Comparison of ENCODE assay signal across 8 cellular contexts in the genomic region with DNA sequence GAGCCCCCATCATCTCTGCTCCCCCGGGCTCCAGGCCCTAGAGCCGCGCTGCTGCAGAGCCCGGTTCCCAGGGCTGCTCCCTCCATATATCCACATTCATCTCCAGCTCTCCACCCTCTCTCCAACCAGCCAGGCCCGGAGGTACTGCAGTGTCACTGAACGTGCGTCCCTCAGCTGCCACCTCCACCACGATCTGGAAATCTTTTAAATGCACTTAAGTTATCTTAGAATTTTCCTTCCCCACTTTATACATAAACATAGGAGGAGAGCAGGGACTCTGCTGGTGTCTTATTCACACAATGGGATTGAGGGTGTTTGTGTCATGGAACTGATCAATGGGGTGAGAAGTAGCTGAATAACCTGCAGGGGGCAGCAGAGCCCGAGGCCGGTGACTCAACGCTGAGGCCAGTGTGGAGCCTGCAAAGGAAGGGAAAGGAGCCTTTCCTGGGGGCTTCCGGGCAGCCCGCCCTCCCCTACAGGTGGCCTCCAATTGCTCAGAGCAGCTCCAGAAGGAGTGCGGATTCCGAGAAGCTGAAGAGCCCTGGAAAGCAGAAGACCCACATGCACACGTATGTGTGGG. TPM values are rescaled to one million over a fixed set of nuclear protein-coding genes. Genes with fewer than 3 reads are reported as not detected.
DNase-seq lines count a peak whose midpoint lies in the region; ATAC-seq and TF ChIP-seq lines count a peak whose summit lies in the region.
"Not testable (repeated sequence)": the region's sequence is repeated elsewhere in the genome, so short reads cannot be mapped to it uniquely, and the experiment has no call there.

No MANE protein-coding gene starts in this region.

- not testable (repeated sequence) for H3K4me1 Mint-ChIP-seq in activated naive CD8-positive, alpha-beta T cell treated with anti-CD3 and anti-CD28 coated beads for 36 hours; natural killer cell

- H2BK120ac ChIP-seq in IMR-90 (ENCODE audit: low read depth, low read length), result not testable (repeated sequence)

- DNase-seq in CD1c-positive myeloid dendritic cell (ENCODE audit: extremely low spot score) (peak; percentile 37), RPMI7951 (ENCODE audit: low read depth) (peak; percentile 10), germinal center (ENCODE audit: low spot score) (peak; percentile 12), natural killer cell (peak; percentile 44)
- not testable (repeated sequence) for DNase-seq in IMR-90
- peak; percentile 11 to 28 for DNase-seq in activated CD4-positive, alpha-beta T cell treated with anti-CD3 and anti-CD28 coated beads, Interleukin-2, amount 50 U/mL, for 24 hours (ENCODE audit: low read depth in 1 of 2, low spot score in 1 of 2)
- peak; percentile 42 for DNase-seq in activated naive CD8-positive, alpha-beta T cell treated with anti-CD3 and anti-CD28 coated beads for 36 hours
- peak; percentile 36 to 51 for DNase-seq in stimulated activated CD4-positive, alpha-beta T cell treated with anti-CD3 and anti-CD28 coated beads, Interleukin-4, amount 100 ng/mL, for 48 hours (ENCODE audit: low read depth in 2 of 2)

- H3K27ac Mint-ChIP-seq in activated naive CD8-positive, alpha-beta T cell treated with anti-CD3 and anti-CD28 coated beads for 36 hours; natural killer cell: not testable (repeated sequence)

- CTCF ChIA-PET in IMR-90 (lab: Yijun Ruan, JAX), result interaction anchor here (0.6 kb wide), 1 partner anchor 45 kb away, joined by 3 read pairs; no protein-coding TSS in a partner anchor

- peak; percentile 66; the same call in 1 of the 2 replicates for ATAC-seq in IMR-90 (ENCODE audit: low read depth)
- ATAC-seq in natural killer cell, result peak in 2 of 3 donors; percentile 59 to 60

- H2AK5ac ChIP-seq in IMR-90 (ENCODE audit: low read depth, low read length), result not testable (repeated sequence)

- intact Hi-C loops in IMR-90 (cut with micrococcal nuclease), result loop anchor here (5.0 kb wide), 2 partner anchors 82 to 793 kb away; a partner anchor contains a TSS
- intact Hi-C loops in natural killer cell (cut with micrococcal nuclease), result loop anchor here (2.0 kb wide), 3 partner anchors 45 to 109 kb away; a partner anchor contains a TSS

- H3K79me1 ChIP-seq in IMR-90 (ENCODE audit: low read depth in 1 of 2, low read length in 2 of 2), result not testable (repeated sequence)

- not testable (repeated sequence) for H2BK15ac ChIP-seq in IMR-90 (ENCODE audit: low read depth, low read length)

- not testable (repeated sequence) for H3K56ac ChIP-seq in IMR-90 (ENCODE audit: extremely low read depth, insufficient read depth, low read length)

- H4K8ac ChIP-seq in IMR-90 (ENCODE audit: low read depth in 2 of 2, low read length in 2 of 2), result not testable (repeated sequence)

- not testable (repeated sequence) for H3K36me3 Mint-ChIP-seq in activated naive CD8-positive, alpha-beta T cell treated with anti-CD3 and anti-CD28 coated beads for 36 hours; natural killer cell

- H3K27me3 ChIP-seq in IMR-90 (ENCODE audit: control insufficient read depth, insufficient read depth, low read length), result not testable (repeated sequence)

- WGBS in IMR-90 (ENCODE audit: extremely low coverage in 2 of 2, insufficient read length in 1 of 2), 2 experiments, result 100% methylated on average over 1 of the region's 16 CpGs; no CpG with 5 or more reads in 1 of the 2 experiments

- H3K9me3 Mint-ChIP-seq in activated naive CD8-positive, alpha-beta T cell treated with anti-CD3 and anti-CD28 coated beads for 36 hours; natural killer cell: not testable (repeated sequence)

- not testable (repeated sequence) for H3K14ac ChIP-seq in IMR-90 (replicated peaks; ENCODE audit: low read depth, low read length)

- POLR2A ChIA-PET in IMR-90 (lab: Charles Lee; ENCODE audit: unreplicated experiment), result not testable (repeated sequence)

- H3K18ac ChIP-seq in IMR-90 (ENCODE audit: low read depth, low read length), result not testable (repeated sequence)

- not testable (repeated sequence) for H3K4me1 ChIP-seq in IMR-90 (ENCODE audit: control insufficient read depth, insufficient read depth, low read length)

- not testable (repeated sequence) for H3K4me3 ChIP-seq in IMR-90 (ENCODE audit: insufficient read depth, low read depth, low read length)

- H2AK9ac ChIP-seq in IMR-90 (replicated peaks; ENCODE audit: low read depth, low read length, poor library complexity), result not testable (repeated sequence)

- not testable (repeated sequence) for BruUV-seq in IMR-90 (replicated peaks; lab: Mats Ljungman, UMichigan)

- H3K36me3 ChIP-seq in IMR-90 (ENCODE audit: control insufficient read depth, insufficient read depth, low read length), result not testable (repeated sequence)

- H3K4me3 Mint-ChIP-seq in activated naive CD8-positive, alpha-beta T cell treated with anti-CD3 and anti-CD28 coated beads for 36 hours; natural killer cell: not testable (repeated sequence)

- not testable (repeated sequence) for H3K23ac ChIP-seq in IMR-90 (ENCODE audit: low read depth, low read length)

- not testable (repeated sequence) for H3K9me3 ChIP-seq in IMR-90 (ENCODE audit: control insufficient read depth, insufficient read depth, low read length)

- H3K9ac ChIP-seq in IMR-90 (ENCODE audit: low read depth, low read length), result not testable (repeated sequence)

- H3K27ac ChIP-seq in IMR-90 (ENCODE audit: insufficient read depth, low read length), result not testable (repeated sequence)

- not testable (repeated sequence) for H3K9me1 ChIP-seq in IMR-90 (ENCODE audit: insufficient read depth, low read length)

- H4K91ac ChIP-seq in IMR-90 (ENCODE audit: insufficient read depth, low read depth, low read length), result not testable (repeated sequence)

- TF ChIP-seq POLR2A in IMR-90 (IDR thresholded peaks at IDR 0.05; ENCODE audit: low read depth, low read length), result not testable (repeated sequence)

- in situ Hi-C loops in IMR-90 (cut with MboI; ENCODE audit: low sequenced_read_pairs), result loop anchor here (5.0 kb wide), 1 partner anchor 263 kb away; a partner anchor contains a TSS

- H4K5ac ChIP-seq in IMR-90 (ENCODE audit: low read depth, low read length), result not testable (repeated sequence)

- 0 out of 2 replicates have a peak, but pooled peaks have one; percentile 18 for TF ChIP-seq CTCF in IMR-90 (conservative IDR thresholded peaks at IDR 0.05; ENCODE audit: low read depth, low read length)
- peak; percentile 44 for TF ChIP-seq CTCF in natural killer cell (IDR thresholded peaks at IDR 0.05)

- H3K4ac ChIP-seq in IMR-90 (ENCODE audit: low read depth, low read length), result not testable (repeated sequence)

- H2AFZ ChIP-seq in IMR-90 (replicated peaks; ENCODE audit: low read length, poor library complexity), result peak overlapping the region; percentile 49

- not testable (repeated sequence) for H4K20me1 ChIP-seq in IMR-90 (ENCODE audit: insufficient read depth, low read length)

- H2BK5ac ChIP-seq in IMR-90 (ENCODE audit: low read depth, low read length, poor library complexity, severe bottlenecking), result not testable (repeated sequence)

- not testable (repeated sequence) for H3K27me3 Mint-ChIP-seq in activated naive CD8-positive, alpha-beta T cell treated with anti-CD3 and anti-CD28 coated beads for 36 hours; natural killer cell (ENCODE audit: low read depth in 2 of 2)

- dilution Hi-C loops in IMR-90 (cut with HindIII; ENCODE audit: low sequenced_read_pairs, unreplicated experiment), result not testable (repeated sequence)

- not testable (repeated sequence) for H2BK20ac ChIP-seq in IMR-90 (ENCODE audit: low read depth, low read length)

- not testable (repeated sequence) for TF ChIP-seq RAD21 in IMR-90 (IDR thresholded peaks at IDR 0.05; ENCODE audit: low read length)

- not testable (repeated sequence) for H3K4me2 ChIP-seq in IMR-90 (ENCODE audit: low read depth, low read length)

RNA-seq across cellular contexts. Expression of a gene that starts 7.8 kb away (rescaled TPM):
- 10.8 and 12.0 TPM in 2 replicates for total RNA-seq in IMR-90 (2012; rRNA removed)
- 1.2 and 2.7 TPM in 2 replicates for polyA plus RNA-seq in IMR-90 (2012; rRNA removed)
- 0.47 and 0.81 TPM in 2 replicates for polyA plus RNA-seq in IMR-90 (2012; cell fraction: cytosol; rRNA removed)
- 1.4 and 4.8 TPM in 2 replicates for polyA plus RNA-seq in IMR-90 (2012; cell fraction: nucleus; rRNA removed; ENCODE audit: low replicate concordance)
- 17.8 and 23.0 TPM in 2 replicates for total RNA-seq in RPMI7951 (2014; rRNA removed; shearing (Covaris generic))
- 1 to 10 TPM; 2.8 to 3.8 TPM for total RNA-seq in activated naive CD8-positive, alpha-beta T cell treated with anti-CD3 and anti-CD28 coated beads for 36 hours
- total RNA-seq in natural killer cell, result 1 to 10 TPM; 4.1 to 6.5 (median 4.8) TPM

RNA-seq across cellular contexts. Expression of a gene that starts 31.3 kb away (rescaled TPM):
- total RNA-seq in IMR-90 (2012; rRNA removed) (8.4 and 10.0 TPM in 2 replicates), natural killer cell (10 to 100 TPM in 2 of 3 donors, 1 to 10 TPM in 1; 9.6 to 18.4 (median 15.4) TPM)
- 3.8 and 4.8 TPM in 2 replicates for polyA plus RNA-seq in IMR-90 (2012; rRNA removed)
- polyA plus RNA-seq in IMR-90 (2012; cell fraction: cytosol; rRNA removed), result 0.57 and 0.87 TPM in 2 replicates
- 4.5 and 22.3 TPM in 2 replicates for polyA plus RNA-seq in IMR-90 (2012; cell fraction: nucleus; rRNA removed; ENCODE audit: low replicate concordance)
- total RNA-seq in RPMI7951 (2014; rRNA removed; shearing (Covaris generic)), result 11.1 and 12.3 TPM in 2 replicates
- total RNA-seq in activated naive CD8-positive, alpha-beta T cell treated with anti-CD3 and anti-CD28 coated beads for 36 hours, result 1 to 10 TPM; 6.0 to 6.4 TPM

RNA-seq across cellular contexts. Expression of a gene that starts 45.1 kb away (rescaled TPM):
- total RNA-seq in IMR-90 (2012; rRNA removed) (10.2 and 11.9 TPM in 2 replicates), natural killer cell (10 to 100 TPM; 25.1 to 30.1 (median 26.4) TPM)
- 4.2 and 5.3 TPM in 2 replicates for polyA plus RNA-seq in IMR-90 (2012; rRNA removed)
- 0.45 and 1.1 TPM in 2 replicates for polyA plus RNA-seq in IMR-90 (2012; cell fraction: cytosol; rRNA removed)
- 3.2 and 33.1 TPM in 2 replicates for polyA plus RNA-seq in IMR-90 (2012; cell fraction: nucleus; rRNA removed; ENCODE audit: low replicate concordance)
- 10.4 and 13.5 TPM in 2 replicates for total RNA-seq in RPMI7951 (2014; rRNA removed; shearing (Covaris generic))
- total RNA-seq in activated naive CD8-positive, alpha-beta T cell treated with anti-CD3 and anti-CD28 coated beads for 36 hours, result 10 to 100 TPM; 10.2 to 11.3 TPM
